In the genomic region with DNA sequence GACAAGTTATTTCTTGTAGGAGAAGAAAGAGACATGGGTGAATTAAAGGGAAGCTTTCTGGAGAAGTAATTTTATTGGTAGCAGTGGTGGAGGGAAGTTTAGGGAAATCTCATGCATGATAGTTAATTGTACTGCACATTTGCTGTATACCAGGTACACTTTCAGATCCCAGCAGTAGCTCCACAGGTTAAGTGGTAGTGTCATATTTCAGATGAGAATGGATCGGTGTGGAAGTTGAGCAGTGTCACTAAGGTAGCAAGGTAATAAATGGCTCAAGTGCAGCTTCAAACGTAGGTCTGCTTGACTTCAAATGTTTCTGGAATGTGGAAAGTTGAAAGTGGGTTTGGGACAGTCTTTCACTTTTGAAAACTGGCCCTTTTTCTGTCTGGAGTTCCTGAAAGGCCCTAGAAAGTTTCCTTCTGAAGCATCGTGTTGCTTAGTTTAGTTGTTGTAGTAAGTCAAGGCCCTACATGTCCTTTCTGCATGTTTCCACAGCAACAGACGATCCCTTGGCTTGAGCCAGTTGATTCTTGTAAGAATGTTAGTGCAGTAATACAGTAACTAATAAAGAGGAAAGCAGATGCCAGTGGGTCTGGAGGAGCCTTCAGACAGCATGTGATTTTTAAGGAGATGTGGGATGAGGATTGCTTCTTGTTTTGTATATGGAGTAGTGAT, we compare ENCODE assay signal across 9 cellular contexts.
DNase-seq lines count a peak whose midpoint lies in the region; ATAC-seq and TF ChIP-seq lines count a peak whose summit lies in the region.
"Had no signal": no experiment of that assay in that cellular context is flagged by ENCODE, and none has a peak within 500 bp of the region (broad histone marks: within the 10 kb centered on the region; RNA-seq: fewer than 3 reads in every experiment).

No MANE protein-coding gene starts in this region.

- DNase-seq in AG10803 (ENCODE audit: low read depth) (peak; percentile 55), DMS79 treated with DMSO at 0.1 percent for 48 hours (lab: John Stamatoyannopoulos, UW) (peak; percentile 65), adipocyte (ENCODE audit: low read depth) (peak; percentile 19), kidney tubule cell (ENCODE audit: low spot score) (peak; percentile 36), MV-4-11 (lab: John Stamatoyannopoulos, UW) (no peak)
- DNase-seq: T1000 had no signal

- TF ChIP-seq CTCF in AG10803 (conservative IDR thresholded peaks at IDR 0.05; ENCODE audit: low read length): no peak

- peak overlapping the region; percentile 0 for H3K9ac ChIP-seq in adipocyte (ENCODE audit: low read length)

- H3K9me3 ChIP-seq in adipocyte (ENCODE audit: control insufficient read depth, low read length): no peaks in the 10 kb centered on the region

- peaks cover 37% of the 10 kb centered on the region for H3K4me1 ChIP-seq in adipocyte (ENCODE audit: control insufficient read depth, insufficient read depth, low read length)

- peaks cover 28% of the 10 kb centered on the region for H3K36me3 ChIP-seq in adipocyte (ENCODE audit: control insufficient read depth, insufficient read depth, low read length, severe bottlenecking)

- no peak overlapping the region; the same call in 1 of the 2 replicates for H3K4me3 ChIP-seq in AG10803 (ENCODE audit: low read length)
- peak overlapping the region; percentile 52 for H3K4me3 ChIP-seq in adipocyte (ENCODE audit: low read length)

- ATAC-seq in HG03432 (IDR thresholded peaks at IDR 0.05; ENCODE audit: unreplicated experiment) (no peak), HG02885 (IDR thresholded peaks at IDR 0.05; ENCODE audit: poor library complexity, unreplicated experiment) (no peak), HG03442 (IDR thresholded peaks at IDR 0.05; ENCODE audit: unreplicated experiment) (no peak)

- no peaks in the 10 kb centered on the region for H3K27me3 ChIP-seq in adipocyte (replicated peaks; ENCODE audit: control insufficient read depth, insufficient read depth, low read length)
